8 cellular contexts compared by ENCODE assay signal in genomic region chr7:134646425-134647305, GRCh38. TPM values are rescaled to one million over a fixed set of nuclear protein-coding genes. Genes with fewer than 3 reads are reported as not detected.
A peak's percentile ranks its signal among the peaks of the same experiment; 100 is the strongest.
DNase-seq lines count a peak whose midpoint lies in the region; ATAC-seq and TF ChIP-seq lines count a peak whose summit lies in the region.

Gene BPGM (plus strand): TSS chr7:134646853. CDS start chr7:134661508, 14,655 bp downstream.

- no peak for TF ChIP-seq EP300 in esophagus muscularis mucosa (IDR thresholded peaks at IDR 0.05)

- ATAC-seq in GM21723 (IDR thresholded peaks at IDR 0.05; ENCODE audit: unreplicated experiment): peak; percentile 99
- peak; percentile 98 for ATAC-seq in activated T-cell treated with anti-CD3 and anti-CD28 coated beads, Interleukin-2, amount 50 U/mL, for 4 hours

- H3K4me3 ChIP-seq in esophagus muscularis mucosa (peak within 1 kb of the TSS; percentile 63 to 82 (median 66)), muscle layer of duodenum (ENCODE audit: low read depth in 1 of 2, low read length in 2 of 2) (peak within 1 kb of the TSS; percentile 71 to 91)

- H3K36me3 Mint-ChIP-seq in activated T-cell treated with anti-CD3 and anti-CD28 coated beads, Interleukin-2, amount 50 U/mL, for 4 hours (ENCODE audit: insufficient read depth): peaks cover 9% of the 10 kb centered on the region

- DNase-seq in DMS79 treated with DMSO at 0.1 percent for 48 hours (lab: John Stamatoyannopoulos, UW): peak; percentile 99
- peak; percentile 71 for DNase-seq in KG1 (lab: John Stamatoyannopoulos, UW)
- DNase-seq in activated T-cell treated with anti-CD3 and anti-CD28 coated beads, Interleukin-2, amount 50 U/mL, for 4 hours: peak; percentile 94
- peak; percentile 99 for DNase-seq in esophagus muscularis mucosa (ENCODE audit: extremely low spot score)
- peak; percentile 91 to 96 for DNase-seq in stimulated activated CD8-positive, alpha-beta memory T cell treated with anti-CD3 and anti-CD28 coated beads, Interleukin-7, amount 100 ng/mL, for 4 hours (ENCODE audit: low read depth in 2 of 2)

- no peaks in the 10 kb centered on the region for H3K9me3 ChIP-seq in esophagus muscularis mucosa
- H3K9me3 ChIP-seq in muscle layer of duodenum (ENCODE audit: control insufficient read depth in 1 of 2, low read length in 2 of 2): no peaks in the 10 kb centered on the region

- peaks cover 6% of the 10 kb centered on the region for H3K9me3 Mint-ChIP-seq in activated T-cell treated with anti-CD3 and anti-CD28 coated beads, Interleukin-2, amount 50 U/mL, for 4 hours

- under 1% methylated on average over 28 of the region's 36 CpGs for WGBS in esophagus muscularis mucosa

- peak in 1 of 3 experiments; percentile 13 for TF ChIP-seq CTCF in esophagus muscularis mucosa (IDR thresholded peaks at IDR 0.05)

- peak within 1 kb of the TSS; percentile 80 to 90 (median 86) for H3K27ac ChIP-seq in esophagus muscularis mucosa (replicated peaks in 1 of 4)
- peak within 1 kb of the TSS; percentile 94 for H3K27ac ChIP-seq in muscle layer of duodenum (ENCODE audit: low read length)

- H3K4me1 ChIP-seq in esophagus muscularis mucosa: peaks cover 8 to 40% (median 33%) of the 10 kb centered on the region in 4 donors
- H3K4me1 ChIP-seq in muscle layer of duodenum (ENCODE audit: control insufficient read depth in 1 of 2, insufficient read depth in 2 of 2, low read length in 2 of 2): peaks cover 7% of the 10 kb centered on the region in 2 donors

- H3K36me3 ChIP-seq in esophagus muscularis mucosa (no peaks in the 10 kb centered on the region), muscle layer of duodenum (ENCODE audit: control insufficient read depth in 1 of 2, insufficient read depth in 2 of 2, low read length in 2 of 2) (no peaks in the 10 kb centered on the region)

- H3K4me3 Mint-ChIP-seq in activated T-cell treated with anti-CD3 and anti-CD28 coated beads, Interleukin-2, amount 50 U/mL, for 4 hours: no peak within 1 kb of the TSS

- peaks cover 27% of the 10 kb centered on the region for H3K4me1 Mint-ChIP-seq in activated T-cell treated with anti-CD3 and anti-CD28 coated beads, Interleukin-2, amount 50 U/mL, for 4 hours (ENCODE audit: low read depth)

- intact Hi-C loops in esophagus muscularis mucosa (cut with DNase I): no loop called here

- H3K27me3 ChIP-seq in esophagus muscularis mucosa (no peaks in the 10 kb centered on the region), muscle layer of duodenum (ENCODE audit: low read depth, low read length) (no peaks in the 10 kb centered on the region)

- H3K27me3 Mint-ChIP-seq in activated T-cell treated with anti-CD3 and anti-CD28 coated beads, Interleukin-2, amount 50 U/mL, for 4 hours (ENCODE audit: low read depth): no peaks in the 10 kb centered on the region

- TF ChIP-seq POLR2A in esophagus muscularis mucosa (IDR thresholded peaks at IDR 0.05; ENCODE audit: low read depth): peak; percentile 65

TF ChIP-seq in PFSK-1, 5 proteins besides CTCF, POLR2A, EP300 and RAD21:
- peak; percentile 80; the same call in 1 of the 2 replicates for TF ChIP-seq TAF1 (IDR thresholded peaks at IDR 0.05; ENCODE audit: borderline replicate concordance, insufficient read depth, low read length)
- peak; percentile 78; the same call in 1 of the 2 replicates for TF ChIP-seq POLR2AphosphoS5 (IDR thresholded peaks at IDR 0.05; ENCODE audit: low read depth, low read length)
- TF ChIP-seq REST (IDR thresholded peaks at IDR 0.05; ENCODE audit: insufficient read depth in 1 of 2, low read depth in 2 of 2, low read length in 2 of 2): no peak
- no peak for TF ChIP-seq FOXP2 (optimal IDR thresholded peaks at IDR 0.05; ENCODE audit: borderline replicate concordance, extremely low read depth, extremely low read length, insufficient read depth)

RNA-seq across cellular contexts. Expression of gene BPGM, which starts in this region (rescaled TPM):
- polyA plus RNA-seq in PFSK-1 (2012; ENCODE audit: insufficient read length, low read depth): 3.8 TPM
- 10 to 100 TPM; 12.5 to 14.7 (median 13.4) TPM for total RNA-seq in activated T-cell treated with anti-CD3 and anti-CD28 coated beads, Interleukin-2, amount 50 U/mL, for 4 hours
- 10 to 100 TPM; 19.1 to 29.4 (median 22.7) TPM for total RNA-seq in esophagus muscularis mucosa

Comparison
In these comparisons a context has a peak if more than half of its experiments do, and no peak if none do; other contexts are left out.
1. Peak in every context shown above with its lines: DNase-seq, ATAC-seq, H3K4me3 ChIP-seq and H3K27ac ChIP-seq.